In the genomic region with DNA sequence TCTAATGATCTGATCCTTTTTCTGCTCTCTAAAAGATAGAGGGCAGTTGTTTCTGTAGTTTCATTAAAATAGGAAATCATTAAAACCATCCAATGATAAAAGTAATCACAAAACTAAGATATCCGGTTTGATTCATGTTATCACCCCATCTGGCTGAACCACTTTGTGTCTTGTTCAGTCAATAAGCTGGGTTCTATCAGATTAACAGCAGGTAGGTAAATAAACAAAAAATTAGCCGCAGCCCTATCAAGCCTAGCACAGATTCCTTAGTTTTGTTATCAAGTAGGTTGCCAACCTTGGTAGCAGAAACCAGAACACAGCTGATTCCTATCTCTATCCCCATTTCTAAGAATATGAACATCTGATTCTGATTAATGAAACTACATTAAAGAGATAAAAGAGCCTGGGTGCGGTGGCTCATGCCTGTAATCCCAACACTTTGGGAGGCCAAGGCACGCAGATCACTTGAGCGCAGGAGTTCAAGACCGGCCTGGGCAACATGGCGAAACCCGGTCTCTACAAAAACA, we compare ENCODE assay signal across 30 cellular contexts.
"Had no signal": no experiment of that assay in that cellular context is flagged by ENCODE, and none has a peak within 500 bp of the region (broad histone marks: within the 10 kb centered on the region; RNA-seq: fewer than 3 reads in every experiment).

No MANE protein-coding gene starts in this region.

- FAIRE-seq: bronchial epithelial cell had no signal

- ATAC-seq: activated CD8-positive, alpha-beta T cell treated with anti-CD3 and anti-CD28 coated beads for 36 hours; activated naive CD4-positive, alpha-beta T cell treated with anti-CD3 and anti-CD28 coated beads, Interleukin-2, amount 50 U/mL, for 72 hours; body of pancreas; Panc1 had no signal

- DNase-seq: activated CD4-positive, alpha-beta T cell treated with anti-CD3 and anti-CD28 coated beads, Interleukin-2, amount 10 ng/mL, durations not matched to agents 24 days and 14 days; activated CD4-positive, alpha-beta T cell treated with anti-CD3 and anti-CD28 coated beads, Interleukin-2, amount 50 U/mL, for 4 hours; activated CD8-positive, alpha-beta T cell treated with anti-CD3 and anti-CD28 coated beads for 36 hours; activated gamma-delta T cell; activated naive CD4-positive, alpha-beta T cell treated with anti-CD3 and anti-CD28 coated beads for 36 hours; activated T-cell treated with anti-CD3 and anti-CD28 coated beads, Interleukin-2, amount 50 U/mL, for 24 hours; adrenal gland; body of pancreas; caudate nucleus; cerebellar nuclear complex; Karpas-422; KBM-7; MG63; NCI-H1048; NCI-H1105 treated with DMSO at 0.1 percent for 48 hours; NCI-H1436 treated with DMSO at 0.1 percent for 48 hours; NCI-H1694 treated with DMSO at 0.1 percent for 48 hours; NCI-H2029; NCI-H446; NCI-H510A treated with DMSO at 0.1 percent for 48 hours; NCI-H526 treated with DMSO at 0.1 percent for 48 hours; NCI-H774; SHP77; SJCRH30; SW 1271; T-helper 1 cell; T-helper 9 cell had no signal
